Comparison of ENCODE assay signal across 21 cellular contexts in the genomic region with DNA sequence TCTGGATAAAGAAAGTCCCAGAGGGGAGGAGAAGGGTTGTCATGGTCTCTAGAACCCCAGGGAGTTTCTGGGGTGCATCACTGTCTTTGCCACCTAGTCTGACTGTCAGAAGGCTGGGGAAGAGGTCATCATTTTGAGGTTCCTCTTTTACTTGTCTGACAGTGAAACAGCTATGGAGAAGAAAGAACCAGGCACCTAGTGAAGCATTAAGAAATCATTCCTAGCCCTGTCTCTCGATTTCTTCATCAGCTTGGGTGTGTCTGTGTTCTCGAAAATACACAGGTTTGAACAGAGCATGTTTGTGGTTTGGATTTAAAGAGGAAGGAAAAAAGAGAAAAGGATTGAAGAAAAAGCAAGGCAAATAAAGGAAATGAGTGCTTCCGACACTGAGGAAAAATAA.
DNase-seq lines count a peak whose midpoint lies in the region; ATAC-seq and TF ChIP-seq lines count a peak whose summit lies in the region.
"Had no signal": no experiment of that assay in that cellular context is flagged by ENCODE, and none has a peak within 500 bp of the region (broad histone marks: within the 10 kb centered on the region; RNA-seq: fewer than 3 reads in every experiment).

No MANE protein-coding gene starts in this region.

- intact Hi-C loops in CD14-positive monocyte (cut with micrococcal nuclease), result no loop called here
- intact Hi-C loops in colonic mucosa (cut with DNase I), result loop anchor here (10.0 kb wide), 1 partner anchor 114 kb away; no protein-coding TSS in a partner anchor
- intact Hi-C loops in activated T-helper 1 cell treated with anti-CD3 and anti-CD28 coated beads, Interleukin-12 subunit alpha, Interleukin-12 subunit beta, Interleukin-2, Interleukin-4 antibody, amounts not matched to agents 30 ng/mL and 10 ng/mL and 1 ng/mL, durations not matched to agents 14 hours and 24 hours and 36 hours (cut with micrococcal nuclease), result no loop called here
- intact Hi-C loops in esophagus muscularis mucosa (cut with DNase I), result no loop called here

- no peaks in the 10 kb centered on the region for H3K79me1 ChIP-seq in mesenchymal stem cell (replicated peaks; ENCODE audit: low read length, poor library complexity, severe bottlenecking)

- peaks cover 14% of the 10 kb centered on the region for H3K4me1 Mint-ChIP-seq in CD14-positive monocyte
- H3K4me1 Mint-ChIP-seq in activated T-helper 1 cell treated with anti-CD3 and anti-CD28 coated beads, Interleukin-12 subunit alpha, Interleukin-12 subunit beta, Interleukin-2, Interleukin-4 antibody, amounts not matched to agents 30 ng/mL and 10 ng/mL and 1 ng/mL, durations not matched to agents 14 hours and 24 hours and 36 hours (ENCODE audit: low read depth), result no peaks in the 10 kb centered on the region
- H3K4me1 Mint-ChIP-seq in activated CD8-positive, alpha-beta T cell treated with anti-CD3 and anti-CD28 coated beads, Interleukin-2, amount 10 ng/mL, durations not matched to agents 7 days and 5 days (ENCODE audit: low read depth), result no peaks in the 10 kb centered on the region
- H3K4me1 Mint-ChIP-seq: CD8-positive, alpha-beta memory T cell had no signal

- TF ChIP-seq CTCF in CD14-positive monocyte (IDR thresholded peaks at IDR 0.05), result no peak
- no peak for TF ChIP-seq CTCF in colonic mucosa (IDR thresholded peaks at IDR 0.05)
- no peak for TF ChIP-seq CTCF in esophagus muscularis mucosa (IDR thresholded peaks at IDR 0.05)

- no peak overlapping the region for H3K4me2 ChIP-seq in mesenchymal stem cell (ENCODE audit: low read length, poor library complexity, severe bottlenecking)

- H3K9me3 Mint-ChIP-seq in CD14-positive monocyte, result peaks cover 0 to 6% (median 0%) of the 10 kb centered on the region in 7 donors
- no peaks in the 10 kb centered on the region for H3K9me3 Mint-ChIP-seq in activated T-helper 1 cell treated with anti-CD3 and anti-CD28 coated beads, Interleukin-12 subunit alpha, Interleukin-12 subunit beta, Interleukin-2, Interleukin-4 antibody, amounts not matched to agents 30 ng/mL and 10 ng/mL and 1 ng/mL, durations not matched to agents 14 hours and 24 hours and 36 hours
- H3K9me3 Mint-ChIP-seq in activated CD8-positive, alpha-beta T cell treated with anti-CD3 and anti-CD28 coated beads, Interleukin-2, amount 10 ng/mL, durations not matched to agents 7 days and 5 days (ENCODE audit: insufficient read depth), result no peaks in the 10 kb centered on the region
- H3K9me3 Mint-ChIP-seq: activated naive CD4-positive, alpha-beta T cell treated with anti-CD3 and anti-CD28 coated beads, Interleukin-2, amount 50 U/mL, for 72 hours; dendritic cell treated with granulocyte-macrophage colony-stimulating factor and Interleukin-4, amounts not matched to agents 40 ng/mL and 50 ng/mL, for 4 days had no signal

- H3K27ac ChIP-seq in colonic mucosa (peak overlapping the region; percentile 41), mesenchymal stem cell (ENCODE audit: low read length, poor library complexity, severe bottlenecking) (no peak overlapping the region), esophagus muscularis mucosa (replicated peaks in 1 of 4) (no peak overlapping the region)
- H3K27ac ChIP-seq: body of pancreas, heart right ventricle, sigmoid colon, vagina had no signal

- no peak overlapping the region for H3K23ac ChIP-seq in mesenchymal stem cell (ENCODE audit: low read length in 2 of 2)

- H3K9me3 ChIP-seq in colonic mucosa, result no peaks in the 10 kb centered on the region
- no peaks in the 10 kb centered on the region for H3K9me3 ChIP-seq in mesenchymal stem cell (ENCODE audit: control insufficient read depth, low read length)
- no peaks in the 10 kb centered on the region for H3K9me3 ChIP-seq in esophagus muscularis mucosa
- H3K9me3 ChIP-seq: body of pancreas, heart right ventricle, sigmoid colon, vagina had no signal

- TF ChIP-seq POLR2A in esophagus muscularis mucosa (IDR thresholded peaks at IDR 0.05; ENCODE audit: low read depth), result no peak

- H2BK12ac ChIP-seq in mesenchymal stem cell (ENCODE audit: low read length in 2 of 2), result peak overlapping the region in 1 of 2 experiments; percentile 83

- POLR2A ChIA-PET in activated CD8-positive, alpha-beta T cell treated with anti-CD3 and anti-CD28 coated beads, Interleukin-2, amount 10 ng/mL, durations not matched to agents 7 days and 5 days (lab: Charles Lee), result no interaction called here

- peak overlapping the region in 1 of 2 experiments; percentile 8 for H3K18ac ChIP-seq in mesenchymal stem cell (ENCODE audit: low read depth in 1 of 2, low read length in 2 of 2)

- H3K4me1 ChIP-seq in colonic mucosa, result no peaks in the 10 kb centered on the region
- H3K4me1 ChIP-seq in mesenchymal stem cell (ENCODE audit: control insufficient read depth, insufficient read depth, low read depth, low read length), result no peaks in the 10 kb centered on the region
- peaks cover 0 to 31% (median 22%) of the 10 kb centered on the region in 4 donors for H3K4me1 ChIP-seq in esophagus muscularis mucosa
- H3K4me1 ChIP-seq: heart right ventricle had no signal

- peak overlapping the region in 1 of 2 experiments; percentile 58 for H3K4ac ChIP-seq in mesenchymal stem cell (ENCODE audit: low read depth in 1 of 2, low read length in 2 of 2)

- H4K8ac ChIP-seq in mesenchymal stem cell (ENCODE audit: low read length), result no peak overlapping the region

- H2BK15ac ChIP-seq in mesenchymal stem cell (ENCODE audit: low read depth, poor library complexity, severe bottlenecking), result no peak overlapping the region

- peak overlapping the region; percentile 17 for H2AK5ac ChIP-seq in mesenchymal stem cell (ENCODE audit: low read length, severe bottlenecking)

- H3K27ac Mint-ChIP-seq in CD14-positive monocyte, result peak overlapping the region in 4 of 7 donors; percentile 10 to 61 (median 60)
- no peak overlapping the region for H3K27ac Mint-ChIP-seq in activated T-helper 1 cell treated with anti-CD3 and anti-CD28 coated beads, Interleukin-12 subunit alpha, Interleukin-12 subunit beta, Interleukin-2, Interleukin-4 antibody, amounts not matched to agents 30 ng/mL and 10 ng/mL and 1 ng/mL, durations not matched to agents 14 hours and 24 hours and 36 hours
- no peak overlapping the region for H3K27ac Mint-ChIP-seq in activated CD8-positive, alpha-beta T cell treated with anti-CD3 and anti-CD28 coated beads, Interleukin-2, amount 10 ng/mL, durations not matched to agents 7 days and 5 days
- H3K27ac Mint-ChIP-seq: activated naive CD4-positive, alpha-beta T cell treated with anti-CD3 and anti-CD28 coated beads, Interleukin-2, amount 50 U/mL, for 72 hours; CD8-positive, alpha-beta memory T cell; dendritic cell treated with granulocyte-macrophage colony-stimulating factor and Interleukin-4, amounts not matched to agents 40 ng/mL and 50 ng/mL, for 4 days had no signal

- CTCF ChIA-PET in activated CD8-positive, alpha-beta T cell treated with anti-CD3 and anti-CD28 coated beads, Interleukin-2, amount 10 ng/mL, durations not matched to agents 7 days and 5 days (lab: Charles Lee), result no interaction called here

- no peak overlapping the region for H2BK5ac ChIP-seq in mesenchymal stem cell (ENCODE audit: low read depth, low read length, poor library complexity, severe bottlenecking)

- peak overlapping the region in 1 of 2 donors; percentile 13 for H3K9ac ChIP-seq in colonic mucosa (ENCODE audit: low read depth in 2 of 2, low read length in 2 of 2)
- H3K9ac ChIP-seq in mesenchymal stem cell (ENCODE audit: low read length), result no peak overlapping the region

- no peak overlapping the region for H3K14ac ChIP-seq in mesenchymal stem cell (ENCODE audit: low read length in 2 of 2)

- H2BK120ac ChIP-seq in mesenchymal stem cell (ENCODE audit: low read depth, low read length), result no peak overlapping the region

- DNase-seq in CD14-positive monocyte (ENCODE audit: low spot score) (no peak), NOMO-1 treated with DMSO at 0.1 percent for 48 hours (lab: John Stamatoyannopoulos, UW; ENCODE audit: unreplicated experiment) (peak; percentile 83), colonic mucosa (no peak), mesenchymal stem cell (no peak), esophagus muscularis mucosa (ENCODE audit: extremely low spot score) (no peak)
- DNase-seq in stimulated activated CD4-positive, alpha-beta T cell treated with anti-CD3 and anti-CD28 coated beads, Interleukin-15, amount 100 ng/mL, for 24 hours, result no peak
- no peak for DNase-seq in activated T-helper 1 cell treated with anti-CD3 and anti-CD28 coated beads, Interleukin-12 subunit alpha, Interleukin-12 subunit beta, Interleukin-2, Interleukin-4 antibody, amounts not matched to agents 30 ng/mL and 10 ng/mL and 1 ng/mL, durations not matched to agents 14 hours and 24 hours and 36 hours (ENCODE audit: low spot score)
- no peak for DNase-seq in activated CD8-positive, alpha-beta T cell treated with anti-CD3 and anti-CD28 coated beads, Interleukin-2, amount 10 ng/mL, durations not matched to agents 7 days and 5 days
- DNase-seq: activated T-cell treated with anti-CD3 and anti-CD28 coated beads, Interleukin-2, amount 50 U/mL, for 1 hour; body of pancreas; CD8-positive, alpha-beta memory T cell; DND-41; heart right ventricle; NCI-H2029 treated with DMSO at 0.1 percent for 48 hours; NCI-H510A treated with DMSO at 0.1 percent for 48 hours; occipital lobe; sigmoid colon had no signal

- TF ChIP-seq EP300 in esophagus muscularis mucosa (IDR thresholded peaks at IDR 0.05), result no peak

- no peak overlapping the region for H2AFZ ChIP-seq in mesenchymal stem cell (ENCODE audit: low read depth, low read length)

- peaks cover 1 to 15% (median 11%) of the 10 kb centered on the region in 3 donors for H3K27me3 Mint-ChIP-seq in CD14-positive monocyte (ENCODE audit: low read depth in 3 of 3)
- no peaks in the 10 kb centered on the region for H3K27me3 Mint-ChIP-seq in activated T-helper 1 cell treated with anti-CD3 and anti-CD28 coated beads, Interleukin-12 subunit alpha, Interleukin-12 subunit beta, Interleukin-2, Interleukin-4 antibody, amounts not matched to agents 30 ng/mL and 10 ng/mL and 1 ng/mL, durations not matched to agents 14 hours and 24 hours and 36 hours (ENCODE audit: insufficient read depth)
- no peaks in the 10 kb centered on the region for H3K27me3 Mint-ChIP-seq in activated CD8-positive, alpha-beta T cell treated with anti-CD3 and anti-CD28 coated beads, Interleukin-2, amount 10 ng/mL, durations not matched to agents 7 days and 5 days (ENCODE audit: low read depth)
- H3K27me3 Mint-ChIP-seq: CD8-positive, alpha-beta memory T cell had no signal

- 93% methylated on average over 2 of the region's 3 CpGs for WGBS in mesenchymal stem cell
- WGBS in esophagus muscularis mucosa, result 81% methylated on average over 3 of the region's 3 CpGs

- H3K36me3 Mint-ChIP-seq in CD14-positive monocyte, result no peaks in the 10 kb centered on the region
- no peaks in the 10 kb centered on the region for H3K36me3 Mint-ChIP-seq in activated T-helper 1 cell treated with anti-CD3 and anti-CD28 coated beads, Interleukin-12 subunit alpha, Interleukin-12 subunit beta, Interleukin-2, Interleukin-4 antibody, amounts not matched to agents 30 ng/mL and 10 ng/mL and 1 ng/mL, durations not matched to agents 14 hours and 24 hours and 36 hours (ENCODE audit: low read depth)
- no peaks in the 10 kb centered on the region for H3K36me3 Mint-ChIP-seq in activated CD8-positive, alpha-beta T cell treated with anti-CD3 and anti-CD28 coated beads, Interleukin-2, amount 10 ng/mL, durations not matched to agents 7 days and 5 days (ENCODE audit: low read depth)
- H3K36me3 Mint-ChIP-seq: activated naive CD4-positive, alpha-beta T cell treated with anti-CD3 and anti-CD28 coated beads, Interleukin-2, amount 50 U/mL, for 72 hours; CD8-positive, alpha-beta memory T cell had no signal

- H3K36me3 ChIP-seq in colonic mucosa (no peaks in the 10 kb centered on the region), mesenchymal stem cell (ENCODE audit: control insufficient read depth in 1 of 2, insufficient read depth in 2 of 2, low read depth in 1 of 2, low read length in 2 of 2) (no peaks in the 10 kb centered on the region), esophagus muscularis mucosa (no peaks in the 10 kb centered on the region)
- H3K36me3 ChIP-seq: heart right ventricle, sigmoid colon, vagina had no signal

- peak overlapping the region in 1 of 2 donors; percentile 76 for H3K4me3 Mint-ChIP-seq in CD14-positive monocyte
- no peak overlapping the region for H3K4me3 Mint-ChIP-seq in activated T-helper 1 cell treated with anti-CD3 and anti-CD28 coated beads, Interleukin-12 subunit alpha, Interleukin-12 subunit beta, Interleukin-2, Interleukin-4 antibody, amounts not matched to agents 30 ng/mL and 10 ng/mL and 1 ng/mL, durations not matched to agents 14 hours and 24 hours and 36 hours
- H3K4me3 Mint-ChIP-seq in activated CD8-positive, alpha-beta T cell treated with anti-CD3 and anti-CD28 coated beads, Interleukin-2, amount 10 ng/mL, durations not matched to agents 7 days and 5 days, result no peak overlapping the region
- H3K4me3 Mint-ChIP-seq: CD8-positive, alpha-beta memory T cell; dendritic cell treated with granulocyte-macrophage colony-stimulating factor and Interleukin-4, amounts not matched to agents 40 ng/mL and 50 ng/mL, for 4 days had no signal

- no peak for ATAC-seq in activated CD8-positive, alpha-beta T cell treated with anti-CD3 and anti-CD28 coated beads, Interleukin-2, amount 10 ng/mL, durations not matched to agents 7 days and 5 days
- ATAC-seq: activated naive CD4-positive, alpha-beta T cell treated with anti-CD3 and anti-CD28 coated beads, Interleukin-2, amount 50 U/mL, for 72 hours; body of pancreas; heart right ventricle; SK-N-SH treated with all-trans-retinoic acid at 6 μM for 48 hours had no signal

- no peaks in the 10 kb centered on the region for H3K27me3 ChIP-seq in colonic mucosa
- no peaks in the 10 kb centered on the region for H3K27me3 ChIP-seq in mesenchymal stem cell (ENCODE audit: control insufficient read depth in 1 of 2, insufficient read depth in 1 of 2, low read length in 2 of 2)
- no peaks in the 10 kb centered on the region for H3K27me3 ChIP-seq in esophagus muscularis mucosa
- H3K27me3 ChIP-seq: body of pancreas, sigmoid colon, vagina had no signal

- no peak overlapping the region for H3K4me3 ChIP-seq in colonic mucosa
- H3K4me3 ChIP-seq in mesenchymal stem cell (ENCODE audit: insufficient read depth in 1 of 2, low read depth in 1 of 2, low read length in 2 of 2), result no peak overlapping the region
- H3K4me3 ChIP-seq in esophagus muscularis mucosa, result no peak overlapping the region
- H3K4me3 ChIP-seq: body of pancreas, heart right ventricle, sigmoid colon, vagina had no signal

- H4K91ac ChIP-seq in mesenchymal stem cell (ENCODE audit: low read length), result no peak overlapping the region

Comparison
In these comparisons a context has a peak if more than half of its experiments do, and no peak if none do; other contexts are left out.
1. H3K27ac Mint-ChIP-seq: peak in CD14-positive monocyte (4 of 7); none in activated T-helper 1 cell treated with anti-CD3 and anti-CD28 coated beads, Interleukin-12 subunit alpha, Interleukin-12 subunit beta, Interleukin-2, Interleukin-4 antibody, amounts not matched to agents 30 ng/mL and 10 ng/mL and 1 ng/mL, durations not matched to agents 14 hours and 24 hours and 36 hours (single experiment) and activated CD8-positive, alpha-beta T cell treated with anti-CD3 and anti-CD28 coated beads, Interleukin-2, amount 10 ng/mL, durations not matched to agents 7 days and 5 days (single experiment).